In the genomic region with DNA sequence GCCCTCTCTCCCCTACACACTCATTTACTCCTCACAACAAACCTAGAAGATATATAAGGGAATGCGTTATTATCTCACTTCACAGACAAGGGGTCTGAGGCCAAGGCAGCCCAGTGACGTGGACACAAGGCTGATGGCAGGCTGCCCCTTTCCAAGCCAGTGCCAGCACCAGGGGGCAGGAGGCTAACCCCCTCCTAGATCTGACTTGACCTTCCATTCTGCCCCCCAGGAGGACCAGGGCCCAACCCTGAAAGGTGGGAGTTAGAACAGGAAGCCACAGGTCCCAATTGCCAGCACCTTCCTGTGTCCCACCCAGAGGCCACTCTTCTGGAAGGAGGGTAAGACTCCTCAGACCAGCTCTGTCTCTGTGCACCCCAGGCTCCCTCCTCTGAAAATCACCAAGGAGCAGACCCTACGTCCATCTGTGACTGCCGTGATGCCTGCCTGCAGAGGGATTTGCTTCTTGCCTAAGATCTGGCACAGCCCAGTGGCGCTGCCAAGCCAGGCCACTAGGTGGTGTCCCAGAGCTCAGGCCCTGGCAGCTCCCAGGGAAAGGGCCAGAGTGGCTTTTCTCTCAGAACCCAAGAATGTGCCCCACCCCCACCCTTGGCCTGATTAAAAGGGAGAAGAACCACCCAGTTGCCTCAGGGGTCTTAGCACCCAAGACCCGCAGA, we compare ENCODE assay signal across 8 cellular contexts. TPM values are rescaled to one million over a fixed set of nuclear protein-coding genes. Genes with fewer than 3 reads are reported as not detected.
DNase-seq lines count a peak whose midpoint lies in the region; ATAC-seq and TF ChIP-seq lines count a peak whose summit lies in the region.

No MANE protein-coding gene starts in this region.

- no peaks in the 10 kb centered on the region for H3K4me1 Mint-ChIP-seq in activated CD8-positive, alpha-beta T cell treated with anti-CD3 and anti-CD28 coated beads for 36 hours (ENCODE audit: low read depth)

- H3K27me3 ChIP-seq in duodenal mucosa (ENCODE audit: control insufficient read depth in 1 of 2, insufficient read depth in 2 of 2, low read length in 2 of 2) (no peaks in the 10 kb centered on the region), lung (ENCODE audit: control insufficient read depth, insufficient read depth) (no peaks in the 10 kb centered on the region)

- H3K27me3 Mint-ChIP-seq in activated CD8-positive, alpha-beta T cell treated with anti-CD3 and anti-CD28 coated beads for 36 hours: peaks cover 2% of the 10 kb centered on the region

- H3K36me3 ChIP-seq in HEK293 (ENCODE audit: control insufficient read depth in 2 of 2, insufficient read depth in 1 of 2, low read length in 2 of 2) (no peaks in the 10 kb centered on the region), duodenal mucosa (ENCODE audit: control insufficient read depth in 1 of 2, insufficient read depth in 2 of 2, low read length in 2 of 2) (no peaks in the 10 kb centered on the region), lung (ENCODE audit: control insufficient read depth in 2 of 2, insufficient read depth in 2 of 2, low read length in 2 of 2) (no peaks in the 10 kb centered on the region)

- no peak overlapping the region for H3K4me3 ChIP-seq in HEK293 (ENCODE audit: low read depth, low read length)
- H3K4me3 ChIP-seq in duodenal mucosa (ENCODE audit: low read depth in 1 of 2, low read length in 2 of 2): peak overlapping the region; percentile 14 to 38
- H3K4me3 ChIP-seq in lung: no peak overlapping the region

- H3K9me3 Mint-ChIP-seq in activated CD8-positive, alpha-beta T cell treated with anti-CD3 and anti-CD28 coated beads for 36 hours: no peaks in the 10 kb centered on the region

- H3K27ac Mint-ChIP-seq in activated CD8-positive, alpha-beta T cell treated with anti-CD3 and anti-CD28 coated beads for 36 hours: no peak overlapping the region

- intact Hi-C loops in activated CD8-positive, alpha-beta T cell treated with anti-CD3 and anti-CD28 coated beads for 36 hours (cut with micrococcal nuclease): no loop called here

- POLR2A ChIA-PET in HEK293 (lab: Yijun Ruan, JAX): interaction anchor here (0.6 to 2.2 kb wide), 10 partner anchors 10 to 107 kb away, joined by 3 to 11 read pairs (median 5); a partner anchor contains a TSS
- POLR2A ChIA-PET in activated CD8-positive, alpha-beta T cell treated with anti-CD3 and anti-CD28 coated beads for 36 hours (lab: Charles Lee): interaction anchor here (1.2 to 1.5 kb wide), 2 partner anchors 34 to 108 kb away, joined by 3 to 4 read pairs; no protein-coding TSS in a partner anchor

- H3K4me3 Mint-ChIP-seq in activated CD8-positive, alpha-beta T cell treated with anti-CD3 and anti-CD28 coated beads for 36 hours: no peak overlapping the region

- DNase-seq in CD1c-positive myeloid dendritic cell (ENCODE audit: extremely low spot score): peak; percentile 83
- peak; percentile 90 for DNase-seq in NCI-H69 (lab: John Stamatoyannopoulos, UW)
- DNase-seq in activated CD8-positive, alpha-beta T cell treated with anti-CD3 and anti-CD28 coated beads for 36 hours: peak; percentile 88
- peak; percentile 89 for DNase-seq in lung (ENCODE audit: low spot score)
- DNase-seq in stimulated activated CD4-positive, alpha-beta T cell treated with anti-CD3 and anti-CD28 coated beads, Interleukin-4, amount 100 ng/mL, for 4 hours: peak; percentile 69 to 79

- H3K27ac ChIP-seq in HEK293 (ENCODE audit: extremely low read depth, low read depth, low read length) (no peak overlapping the region), duodenal mucosa (ENCODE audit: low read depth, low read length) (peak overlapping the region; percentile 86), lung (ENCODE audit: low read depth in 1 of 2, low read length in 1 of 2) (peak overlapping the region; percentile 98 to 99)

- peak; percentile 92 for TF ChIP-seq CTCF in HEK293 (tag by site-specific recombination; IDR thresholded peaks at IDR 0.05)
- peak; percentile 87 for TF ChIP-seq CTCF in activated CD8-positive, alpha-beta T cell treated with anti-CD3 and anti-CD28 coated beads for 36 hours (IDR thresholded peaks at IDR 0.05)
- peak; percentile 93 for TF ChIP-seq CTCF in lung (IDR thresholded peaks at IDR 0.05; ENCODE audit: control extremely low read depth, extremely low read depth)

- WGBS in lung, 2 donors: 36 to 52% methylated on average over 6 of the region's 6 CpGs

- H3K9me3 ChIP-seq in HEK293 (ENCODE audit: control insufficient read depth, insufficient read depth, low read depth, low read length) (no peaks in the 10 kb centered on the region), duodenal mucosa (ENCODE audit: control insufficient read depth in 1 of 2, low read length in 2 of 2) (no peaks in the 10 kb centered on the region), lung (ENCODE audit: control insufficient read depth in 2 of 2, insufficient read depth in 1 of 2, low read length in 1 of 2) (no peaks in the 10 kb centered on the region)

- CTCF ChIA-PET in HEK293 (lab: Yijun Ruan, JAX): interaction anchor here (0.6 to 8.0 kb wide), 38 partner anchors 8 to 221 kb away, joined by 3 to 95 read pairs (median 4); no protein-coding TSS in a partner anchor
- CTCF ChIA-PET in activated CD8-positive, alpha-beta T cell treated with anti-CD3 and anti-CD28 coated beads for 36 hours (lab: Charles Lee): interaction anchor here (0.5 to 4.1 kb wide), 30 partner anchors 12 to 276 kb away, joined by 3 to 26 read pairs (median 4); a partner anchor contains a TSS

- peak; percentile 99 for ATAC-seq in activated CD8-positive, alpha-beta T cell treated with anti-CD3 and anti-CD28 coated beads for 36 hours
- ATAC-seq in lung (ENCODE audit: insufficient read depth, low FRiP score): peak; percentile 85
- ATAC-seq in GM21367 (IDR thresholded peaks at IDR 0.05; ENCODE audit: unreplicated experiment): no peak

- no peaks in the 10 kb centered on the region for H3K36me3 Mint-ChIP-seq in activated CD8-positive, alpha-beta T cell treated with anti-CD3 and anti-CD28 coated beads for 36 hours (ENCODE audit: low read depth)

- H3K4me1 ChIP-seq in HEK293 (ENCODE audit: control insufficient read depth, insufficient read depth, low read length): peaks cover 6% of the 10 kb centered on the region
- peaks cover 46 to 47% of the 10 kb centered on the region in 2 donors for H3K4me1 ChIP-seq in duodenal mucosa (ENCODE audit: control insufficient read depth in 1 of 2, insufficient read depth in 2 of 2, low read length in 2 of 2)
- H3K4me1 ChIP-seq in lung (ENCODE audit: control insufficient read depth in 2 of 2, insufficient read depth in 2 of 2, low read length in 2 of 2): peaks cover 30 to 33% of the 10 kb centered on the region in 2 donors

- H3K9ac ChIP-seq in duodenal mucosa (ENCODE audit: low read depth in 1 of 2, low read length in 2 of 2): peak overlapping the region in 1 of 2 donors; percentile 57

TF ChIP-seq in HEK293, 187 proteins besides CTCF, POLR2A, EP300 and RAD21 (continues in another document):
- 0 out of 2 replicates have a peak, but pooled peaks have one; percentile 15 for TF ChIP-seq ZNF366 (tag by site-specific recombination; conservative IDR thresholded peaks at IDR 0.05)
- no peak for TF ChIP-seq ZNF341 (tag by site-specific recombination; IDR thresholded peaks at IDR 0.05; ENCODE audit: low read depth)
- TF ChIP-seq ZNF561 (tag by site-specific recombination; IDR thresholded peaks at IDR 0.05; ENCODE audit: borderline replicate concordance): 0 out of 2 replicates have a peak, but pooled peaks have one; percentile 71
- TF ChIP-seq ZNF433 (tag by site-specific recombination; IDR thresholded peaks at IDR 0.05; ENCODE audit: low read depth): no peak
- TF ChIP-seq ZNF114 (tag by site-specific recombination; IDR thresholded peaks at IDR 0.05): no peak
- no peak for TF ChIP-seq ZNF416 (tag by site-specific recombination; IDR thresholded peaks at IDR 0.05)
- no peak for TF ChIP-seq KLF16 (tag by site-specific recombination; IDR thresholded peaks at IDR 0.05)
- no peak for TF ChIP-seq ZNF560 (tag by site-specific recombination; IDR thresholded peaks at IDR 0.05; ENCODE audit: borderline replicate concordance)
- no peak for TF ChIP-seq ZNF266 (tag by site-specific recombination; IDR thresholded peaks at IDR 0.05; ENCODE audit: low read depth)
- TF ChIP-seq, protein P1, sequence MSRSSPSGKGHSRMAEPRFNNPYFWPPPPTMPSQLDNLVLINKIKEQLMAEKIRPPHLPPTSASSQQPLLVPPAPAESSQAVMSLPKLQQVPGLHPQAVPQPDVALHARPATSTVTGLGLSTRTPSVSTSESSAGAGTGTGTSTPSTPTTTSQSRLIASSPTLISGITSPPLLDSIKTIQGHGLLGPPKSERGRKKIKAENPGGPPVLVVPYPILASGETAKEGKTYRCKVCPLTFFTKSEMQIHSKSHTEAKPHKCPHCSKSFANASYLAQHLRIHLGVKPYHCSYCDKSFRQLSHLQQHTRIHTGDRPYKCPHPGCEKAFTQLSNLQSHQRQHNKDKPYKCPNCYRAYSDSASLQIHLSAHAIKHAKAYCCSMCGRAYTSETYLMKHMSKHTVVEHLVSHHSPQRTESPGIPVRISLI (tag by site-specific recombination; IDR thresholded peaks at IDR 0.05): no peak
- TF ChIP-seq ZSCAN16 (tag by site-specific recombination; IDR thresholded peaks at IDR 0.05): no peak
- TF ChIP-seq, protein P2, sequence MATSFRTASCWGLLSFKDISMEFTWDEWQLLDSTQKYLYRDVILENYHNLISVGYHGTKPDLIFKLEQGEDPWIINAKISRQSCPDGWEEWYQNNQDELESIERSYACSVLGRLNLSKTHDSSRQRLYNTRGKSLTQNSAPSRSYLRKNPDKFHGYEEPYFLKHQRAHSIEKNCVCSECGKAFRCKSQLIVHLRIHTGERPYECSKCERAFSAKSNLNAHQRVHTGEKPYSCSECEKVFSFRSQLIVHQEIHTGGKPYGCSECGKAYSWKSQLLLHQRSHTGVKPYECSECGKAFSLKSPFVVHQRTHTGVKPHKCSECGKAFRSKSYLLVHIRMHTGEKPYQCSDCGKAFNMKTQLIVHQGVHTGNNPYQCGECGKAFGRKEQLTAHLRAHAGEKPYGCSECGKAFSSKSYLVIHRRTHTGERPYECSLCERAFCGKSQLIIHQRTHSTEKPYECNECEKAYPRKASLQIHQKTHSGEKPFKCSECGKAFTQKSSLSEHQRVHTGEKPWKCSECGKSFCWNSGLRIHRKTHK (tag by site-specific recombination; IDR thresholded peaks at IDR 0.05): no peak
- TF ChIP-seq ZNF501 (tag by site-specific recombination; IDR thresholded peaks at IDR 0.05): no peak
- 0 out of 2 replicates have a peak, but pooled peaks have one; percentile 64 for TF ChIP-seq SP7 (tag by site-specific recombination; IDR thresholded peaks at IDR 0.05)
- peak; percentile 58; the same call in 1 of the 2 replicates for TF ChIP-seq KLF9 (tag by site-specific recombination; IDR thresholded peaks at IDR 0.05; ENCODE audit: low read depth)

RNA-seq across cellular contexts. Expression of a gene that starts 42.4 kb away (rescaled TPM):
- total RNA-seq in activated CD8-positive, alpha-beta T cell treated with anti-CD3 and anti-CD28 coated beads for 36 hours: 10 to 100 TPM; 69.5 to 70.0 TPM
- total RNA-seq in lung: 10 to 100 TPM; 15.7 to 43.2 TPM
- 10 to 100 TPM; 19.9 to 44.9 TPM for polyA plus RNA-seq in lung

Comparison
In these comparisons a context has a peak if more than half of its experiments do, and no peak if none do; other contexts are left out.
1. H3K4me3 ChIP-seq: peak in duodenal mucosa (2 of 2); none in HEK293 (single experiment) and lung (single experiment).
2. Peak in every context shown above with its lines, with median percentiles within 50 percentile points of each other: DNase-seq and CTCF ChIP-seq.